14 cellular contexts compared by ENCODE assay signal in the genomic region with DNA sequence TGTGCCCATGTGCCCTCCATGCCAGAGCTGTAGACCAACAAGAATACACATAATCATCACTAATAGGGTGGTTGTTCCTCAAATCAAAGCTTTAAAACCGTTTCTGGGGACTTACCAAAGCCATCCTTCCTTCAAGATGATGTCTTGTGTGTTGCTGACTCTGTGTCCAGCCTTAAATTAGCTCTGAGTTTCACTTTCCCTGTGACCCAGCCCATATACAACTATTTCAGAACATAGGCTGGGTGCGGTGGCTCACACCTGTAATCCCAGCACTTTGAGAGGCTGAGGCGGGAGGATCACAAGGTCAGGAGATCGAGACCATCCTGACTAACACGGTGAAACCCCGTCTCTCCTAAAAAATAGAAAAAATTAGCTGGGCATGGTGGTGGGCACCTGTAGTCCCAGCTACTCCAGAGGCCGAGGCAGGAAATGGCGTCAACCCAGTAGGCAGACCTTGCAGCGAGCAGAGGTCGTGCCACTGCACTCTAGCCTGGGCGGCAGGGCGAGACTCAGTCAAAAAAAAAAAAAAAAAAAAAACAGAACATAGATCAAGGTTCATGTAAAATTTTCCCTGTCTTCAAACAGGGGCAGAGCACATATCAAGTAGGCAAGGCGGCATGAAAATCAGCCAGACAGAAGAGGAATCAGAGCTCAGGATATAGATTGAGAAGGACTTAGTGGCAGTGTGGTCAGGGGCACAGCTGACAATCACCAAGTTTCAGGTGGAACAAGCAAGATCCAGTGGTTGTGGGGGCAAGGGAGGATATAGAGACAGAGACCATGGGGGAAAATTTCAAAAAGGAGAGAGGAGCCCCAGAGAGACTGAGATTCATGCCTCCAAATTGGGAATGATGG. TPM values are rescaled to one million over a fixed set of nuclear protein-coding genes. Genes with fewer than 3 reads are reported as not detected.
A peak's percentile ranks its signal among the peaks of the same experiment; 100 is the strongest.
DNase-seq lines count a peak whose midpoint lies in the region; ATAC-seq and TF ChIP-seq lines count a peak whose summit lies in the region.
"Had no signal": no experiment of that assay in that cellular context is flagged by ENCODE, and none has a peak within 500 bp of the region (broad histone marks: within the 10 kb centered on the region; RNA-seq: fewer than 3 reads in every experiment).

TSS of gene PLAAT2 (minus strand) at position 179 of the 855 bp plus-strand sequence. CDS start at position 124, 55 bp downstream.

- H3K4me3 ChIP-seq in PC-9 (no peak within 1 kb of the TSS), stomach (peak within 1 kb of the TSS in 1 of 4 donors; percentile 16)
- H3K4me3 ChIP-seq: SJSA1 had no signal

- POLR2A ChIA-PET in PC-9 (lab: Charles Lee; ENCODE audit: unreplicated experiment) = interaction anchor here (0.6 kb wide), 1 partner anchor 91 kb away, joined by 3 read pairs; no protein-coding TSS in a partner anchor

- no peak within 1 kb of the TSS for H3K4me2 ChIP-seq in PC-9

- peaks cover 68% of the 10 kb centered on the region for H3K4me1 Mint-ChIP-seq in activated T-cell treated with anti-CD3 and anti-CD28 coated beads, Interleukin-2, amount 50 U/mL, for 24 hours (ENCODE audit: low read depth)

- WGBS in stomach, 5 donors = 75 to 90% (median 85%) methylated on average over 12 to 13 of the region's 13 CpGs

- BruUV-seq in PC-9 (replicated peaks; lab: Mats Ljungman, UMichigan) = no TSS peak

- H3F3A ChIP-seq in PC-9 (ENCODE audit: insufficient read depth, low read depth) = peaks cover 29% of the 10 kb centered on the region

- H3K36me3 Mint-ChIP-seq in activated T-cell treated with anti-CD3 and anti-CD28 coated beads, Interleukin-2, amount 50 U/mL, for 24 hours (ENCODE audit: low read depth) = no peaks in the 10 kb centered on the region

- no peaks in the 10 kb centered on the region for H3K27me3 ChIP-seq in PC-9 (ENCODE audit: insufficient read depth, low read depth)
- H3K27me3 ChIP-seq in layer of hippocampus (ENCODE audit: control insufficient read depth, insufficient read depth, low read length) = no peaks in the 10 kb centered on the region
- H3K27me3 ChIP-seq in stomach = no peaks in the 10 kb centered on the region
- H3K27me3 ChIP-seq: SJSA1 had no signal

- H3K9me2 ChIP-seq in PC-9 (ENCODE audit: insufficient read depth) = no peaks in the 10 kb centered on the region; the same call in 1 of the 2 replicates

- H3K9me3 ChIP-seq in PC-9 (ENCODE audit: insufficient read depth, low read depth) (no peaks in the 10 kb centered on the region), stomach (no peaks in the 10 kb centered on the region)
- H3K9me3 ChIP-seq: SJSA1 had no signal

- H4K20me1 ChIP-seq in PC-9 (ENCODE audit: insufficient read depth) = no peaks in the 10 kb centered on the region

- H3K36me3 ChIP-seq in PC-9 (ENCODE audit: low read depth) (no peaks in the 10 kb centered on the region), stomach (no peaks in the 10 kb centered on the region)
- H3K36me3 ChIP-seq: SJSA1 had no signal

- no peak for TF ChIP-seq POLR2A in stomach (IDR thresholded peaks at IDR 0.05)

- intact Hi-C loops in PC-9 (cut with micrococcal nuclease; ENCODE audit: unreplicated experiment) (loop anchor here (10.0 kb wide), 2 partner anchors 49 to 89 kb away; no protein-coding TSS in a partner anchor), stomach (cut with DNase I; ENCODE audit: low total_unique reads) (no loop called here)

- DNase-seq in activated T-cell treated with anti-CD3 and anti-CD28 coated beads, Interleukin-2, amount 50 U/mL, for 24 hours = no peak
- no peak for DNase-seq in activated T-cell treated with anti-CD3 and anti-CD28 coated beads, Interleukin-2, amount 50 U/mL, for 1 hour
- DNase-seq in PC-9 = no peak
- DNase-seq in stomach = no peak
- DNase-seq in AG08396 (ENCODE audit: low spot score) = no peak
- no peak for DNase-seq in amygdala (lab: John Stamatoyannopoulos, UW)
- DNase-seq: left cardiac atrium, NCI-H2029, trophoblast cell had no signal

- TF ChIP-seq EP300 in stomach (IDR thresholded peaks at IDR 0.05) = no peak

- H3K27ac Mint-ChIP-seq in activated T-cell treated with anti-CD3 and anti-CD28 coated beads, Interleukin-2, amount 50 U/mL, for 24 hours = peak within 1 kb of the TSS; percentile 12

- H3K4me3 Mint-ChIP-seq in activated T-cell treated with anti-CD3 and anti-CD28 coated beads, Interleukin-2, amount 50 U/mL, for 24 hours = no peak within 1 kb of the TSS

- CTCF ChIA-PET in PC-9 (lab: Charles Lee) = interaction anchor here (0.5 to 0.7 kb wide), 4 partner anchors 21 to 688 kb away, joined by 4 to 9 read pairs (median 6); no protein-coding TSS in a partner anchor

- H2AFZ ChIP-seq in PC-9 = no peak within 1 kb of the TSS

- TF ChIP-seq CTCF in PC-9 (conservative IDR thresholded peaks at IDR 0.05) (no peak), stomach (IDR thresholded peaks at IDR 0.05) (no peak)

- H3K27me3 Mint-ChIP-seq in activated T-cell treated with anti-CD3 and anti-CD28 coated beads, Interleukin-2, amount 50 U/mL, for 24 hours = no peaks in the 10 kb centered on the region

- no peak for ATAC-seq in GM21526 (IDR thresholded peaks at IDR 0.05; ENCODE audit: low FRiP score, unreplicated experiment)
- ATAC-seq: left cardiac atrium had no signal

- peaks cover 60% of the 10 kb centered on the region for H3K4me1 ChIP-seq in PC-9 (replicated peaks; ENCODE audit: insufficient read depth)
- H3K4me1 ChIP-seq in stomach = peaks cover 13 to 64% (median 44%) of the 10 kb centered on the region in 4 donors

- H3K9me3 Mint-ChIP-seq in activated T-cell treated with anti-CD3 and anti-CD28 coated beads, Interleukin-2, amount 50 U/mL, for 24 hours = peaks cover 2% of the 10 kb centered on the region

- H3K27ac ChIP-seq in PC-9 (no peak within 1 kb of the TSS), layer of hippocampus (ENCODE audit: low read depth, low read length) (peak within 1 kb of the TSS; percentile 21), stomach (peak within 1 kb of the TSS; percentile 76 to 92 (median 81))
- H3K27ac ChIP-seq: SJSA1 had no signal

- H3K79me2 ChIP-seq in PC-9 (ENCODE audit: low read depth) = no peaks in the 10 kb centered on the region

RNA-seq across cellular contexts. Expression of gene PLAAT2, which starts in this region (rescaled TPM):
- total RNA-seq in PC-9 (2021) = 8.8 and 13.6 TPM in 2 replicates
- total RNA-seq in stomach = 10 to 100 TPM in 1 of 5 donors, 1 to 10 TPM in 1, not detected in 3; 1.3 to 19.5 TPM
- 10 to 100 TPM in 1 of 3 donors, 1 to 10 TPM in 2; 6.8 to 66.7 (median 7.6) TPM for polyA plus RNA-seq in stomach
- total RNA-seq: endothelial cell of umbilical vein, osteocyte had no signal
